Comparison of ENCODE assay signal across 8 cellular contexts in genomic region chr9:125241863-125242739, GRCh38. TPM values are rescaled to one million over a fixed set of nuclear protein-coding genes. Genes with fewer than 3 reads are reported as not detected.
A peak's percentile ranks its signal among the peaks of the same experiment; 100 is the strongest.
DNase-seq lines count a peak whose midpoint lies in the region; ATAC-seq, FAIRE-seq and TF ChIP-seq lines count a peak whose summit lies in the region.

No MANE protein-coding gene starts in this region.

- no peaks in the 10 kb centered on the region for H3K27me3 ChIP-seq in astrocyte (ENCODE audit: insufficient read depth, low read length)

- H3K4me2 ChIP-seq in astrocyte (ENCODE audit: low read length): peak overlapping the region; percentile 95

- H3K27ac ChIP-seq in astrocyte (ENCODE audit: low read depth, low read length): peak overlapping the region; percentile 98

- no peaks in the 10 kb centered on the region for H3K27me3 Mint-ChIP-seq in astrocyte (ENCODE audit: low read depth, unreplicated experiment)

- peak; percentile 9 for ATAC-seq in GM21423 (IDR thresholded peaks at IDR 0.05; ENCODE audit: unreplicated experiment)

- no peaks in the 10 kb centered on the region for H3K9me3 Mint-ChIP-seq in astrocyte (ENCODE audit: unreplicated experiment)

- no peaks in the 10 kb centered on the region for H3K9me3 ChIP-seq in astrocyte (ENCODE audit: insufficient read depth, low read depth, low read length)
- H3K9me3 ChIP-seq in iPS-18c (ENCODE audit: control insufficient read depth, insufficient read depth, low read length): no peaks in the 10 kb centered on the region

- peak overlapping the region; percentile 96 for H3K9ac ChIP-seq in astrocyte (ENCODE audit: low read length)

- H3K4me1 Mint-ChIP-seq in astrocyte (ENCODE audit: low read depth, unreplicated experiment): peaks cover 16% of the 10 kb centered on the region

- peak overlapping the region; percentile 97 for H3K4me3 Mint-ChIP-seq in astrocyte (ENCODE audit: unreplicated experiment)

- H3K36me3 ChIP-seq in astrocyte (ENCODE audit: insufficient read depth, low read length): peaks cover 31% of the 10 kb centered on the region

- H2AFZ ChIP-seq in astrocyte (ENCODE audit: low read depth, low read length): peak overlapping the region; percentile 45

- peaks cover 28% of the 10 kb centered on the region for H3K36me3 Mint-ChIP-seq in astrocyte (ENCODE audit: low read depth, unreplicated experiment)

- peaks cover 40% of the 10 kb centered on the region for H4K20me1 ChIP-seq in astrocyte (ENCODE audit: insufficient read depth, low read length)

- H3K27ac Mint-ChIP-seq in astrocyte (ENCODE audit: unreplicated experiment): peak overlapping the region; percentile 99

- FAIRE-seq in astrocyte (lab: Jason Lieb, UNC): no peak

- peaks cover 35% of the 10 kb centered on the region for H3K4me1 ChIP-seq in astrocyte (ENCODE audit: insufficient read depth, low read length)

- H3K4me3 ChIP-seq in astrocyte (ENCODE audit: insufficient read depth, low read depth, low read length) (peak overlapping the region; percentile 80), iPS-18c (ENCODE audit: insufficient read depth, low read depth, low read length) (peak overlapping the region; percentile 99)

- DNase-seq in DMS53 treated with DMSO at 0.1 percent for 48 hours (lab: John Stamatoyannopoulos, UW; ENCODE audit: unreplicated experiment): peak; percentile 58
- peak; percentile 29 for DNase-seq in NAMALWA (ENCODE audit: low spot score)
- DNase-seq in astrocyte (ENCODE audit: low read depth): no peak
- peak; percentile 8 for DNase-seq in stimulated activated CD8-positive, alpha-beta memory T cell treated with anti-CD3 and anti-CD28 coated beads, Interleukin-12 subunit alpha, Interleukin-12 subunit beta, amount 100 ng/mL, for 1 hour (ENCODE audit: low read depth)
- DNase-seq in OCI-M2 (lab: John Stamatoyannopoulos, UW; ENCODE audit: unreplicated experiment): no peak
- DNase-seq in Ammon's horn (ENCODE audit: low spot score): no peak

- no peak for TF ChIP-seq CTCF in astrocyte (IDR thresholded peaks at IDR 0.05; ENCODE audit: insufficient read depth, low read depth, low read length)

- peaks cover 51% of the 10 kb centered on the region for H3K79me2 ChIP-seq in astrocyte (ENCODE audit: insufficient read depth, low read length)

RNA-seq across cellular contexts. Expression of gene HSPA5, which starts 1.0 kb away (rescaled TPM):
- 620 and 650 TPM in 2 replicates for total RNA-seq in astrocyte

RNA-seq across cellular contexts. Expression of gene GAPVD1, which starts 19.5 kb away (rescaled TPM):
- 51.2 and 54.4 TPM in 2 replicates for total RNA-seq in astrocyte

RNA-seq across cellular contexts. Expression of gene RABEPK, which starts 41.8 kb away (rescaled TPM):
- total RNA-seq in astrocyte: 30.7 and 31.8 TPM in 2 replicates

RNA-seq across cellular contexts. Expression of gene PPP6C, which starts 52.5 kb away (rescaled TPM):
- total RNA-seq in astrocyte: 38.7 and 41.1 TPM in 2 replicates

Comparison
In these comparisons a context has a peak if more than half of its experiments do, and no peak if none do; other contexts are left out.
1. DNase-seq: peak in DMS53 treated with DMSO at 0.1 percent for 48 hours (single experiment), NAMALWA (single experiment) and stimulated activated CD8-positive, alpha-beta memory T cell treated with anti-CD3 and anti-CD28 coated beads, Interleukin-12 subunit alpha, Interleukin-12 subunit beta, amount 100 ng/mL, for 1 hour (single experiment); none in astrocyte (single experiment), OCI-M2 (single experiment) and Ammon's horn (single experiment).